1 cellular context compared by ENCODE assay signal in the genomic region with DNA sequence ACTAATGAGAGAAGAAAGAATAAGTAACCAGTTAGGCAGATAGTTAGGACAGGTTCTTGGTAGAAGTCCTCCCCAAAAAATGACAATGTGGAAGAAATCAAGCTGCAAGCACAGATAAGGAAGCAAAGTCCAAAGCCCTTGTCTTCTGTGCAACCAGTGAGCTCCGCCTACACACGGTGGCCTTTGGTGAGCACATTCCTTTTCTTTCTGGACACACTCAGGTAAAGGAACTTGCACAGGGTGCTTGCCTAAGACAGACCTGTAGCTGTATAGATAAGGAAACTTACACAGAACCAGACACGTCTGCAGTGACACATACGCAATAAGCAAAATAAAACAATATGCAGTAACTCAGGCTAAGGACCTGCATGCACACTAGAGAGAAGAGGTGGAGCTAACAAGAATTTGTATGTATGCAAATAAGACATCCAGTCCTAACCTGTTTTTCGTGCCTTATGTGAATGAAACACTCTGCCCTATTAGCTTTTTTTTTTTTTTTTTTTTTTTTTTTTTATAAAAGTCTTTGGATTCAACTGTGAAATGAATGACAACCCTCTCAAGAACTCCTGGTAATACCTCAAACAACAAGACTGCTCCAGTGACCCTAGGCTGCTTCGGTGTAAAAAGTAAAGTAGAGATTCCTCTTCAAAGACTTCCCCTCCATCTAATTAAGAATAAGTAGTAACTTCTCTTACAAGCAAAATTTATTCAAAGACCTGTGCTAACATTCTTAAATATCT.
TF ChIP-seq lines count a peak whose summit lies in the region.

No MANE protein-coding gene starts in this region.

TF ChIP-seq in HepG2, 621 proteins besides CTCF, POLR2A, EP300 and RAD21 (continued from another document and continues in another):
- no peak for TF ChIP-seq KDM1A (CRISPR knock-in tag; IDR thresholded peaks at IDR 0.05)
- no peak for TF ChIP-seq ZNF737 (CRISPR knock-in tag; IDR thresholded peaks at IDR 0.05; ENCODE audit: borderline replicate concordance)
- TF ChIP-seq ARNT2 (CRISPR knock-in tag; IDR thresholded peaks at IDR 0.05; ENCODE audit: low read depth): no peak
- TF ChIP-seq TGIF2 (CRISPR knock-in tag; IDR thresholded peaks at IDR 0.05): no peak
- no peak for TF ChIP-seq ZFP37 (CRISPR knock-in tag; IDR thresholded peaks at IDR 0.05; ENCODE audit: borderline replicate concordance)
- no peak for TF ChIP-seq PRMT3 (CRISPR knock-in tag; IDR thresholded peaks at IDR 0.05; ENCODE audit: borderline replicate concordance, low read depth)
- no peak for TF ChIP-seq POLR2AphosphoS2 (IDR thresholded peaks at IDR 0.05; ENCODE audit: low read depth, low read length)
- TF ChIP-seq, protein P1, sequence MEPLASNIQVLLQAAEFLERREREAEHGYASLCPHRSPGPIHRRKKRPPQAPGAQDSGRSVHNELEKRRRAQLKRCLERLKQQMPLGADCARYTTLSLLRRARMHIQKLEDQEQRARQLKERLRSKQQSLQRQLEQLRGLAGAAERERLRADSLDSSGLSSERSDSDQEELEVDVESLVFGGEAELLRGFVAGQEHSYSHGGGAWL (CRISPR knock-in tag; IDR thresholded peaks at IDR 0.05): no peak
- no peak for TF ChIP-seq FOXO4 (CRISPR knock-in tag; conservative IDR thresholded peaks at IDR 0.05)
- TF ChIP-seq NFKBIZ (CRISPR knock-in tag; IDR thresholded peaks at IDR 0.05): 0 out of 2 replicates have a peak, but pooled peaks have one; percentile 15
- TF ChIP-seq TAF1 (CRISPR knock-in tag; IDR thresholded peaks at IDR 0.05): peak; percentile 22; the same call in 1 of the 2 replicates
- no peak for TF ChIP-seq ZNF772 (CRISPR knock-in tag; IDR thresholded peaks at IDR 0.05)
- no peak for TF ChIP-seq ZNF713 (CRISPR knock-in tag; IDR thresholded peaks at IDR 0.05)
- no peak for TF ChIP-seq ISX (CRISPR knock-in tag; conservative IDR thresholded peaks at IDR 0.05)
- no peak for TF ChIP-seq CCAR2 (optimal IDR thresholded peaks at IDR 0.05; ENCODE audit: low read depth, low read length)
- TF ChIP-seq ZBTB26 (CRISPR knock-in tag; IDR thresholded peaks at IDR 0.05; ENCODE audit: borderline replicate concordance): peak; percentile 30; the same call in 1 of the 2 replicates
- TF ChIP-seq, protein P2, sequence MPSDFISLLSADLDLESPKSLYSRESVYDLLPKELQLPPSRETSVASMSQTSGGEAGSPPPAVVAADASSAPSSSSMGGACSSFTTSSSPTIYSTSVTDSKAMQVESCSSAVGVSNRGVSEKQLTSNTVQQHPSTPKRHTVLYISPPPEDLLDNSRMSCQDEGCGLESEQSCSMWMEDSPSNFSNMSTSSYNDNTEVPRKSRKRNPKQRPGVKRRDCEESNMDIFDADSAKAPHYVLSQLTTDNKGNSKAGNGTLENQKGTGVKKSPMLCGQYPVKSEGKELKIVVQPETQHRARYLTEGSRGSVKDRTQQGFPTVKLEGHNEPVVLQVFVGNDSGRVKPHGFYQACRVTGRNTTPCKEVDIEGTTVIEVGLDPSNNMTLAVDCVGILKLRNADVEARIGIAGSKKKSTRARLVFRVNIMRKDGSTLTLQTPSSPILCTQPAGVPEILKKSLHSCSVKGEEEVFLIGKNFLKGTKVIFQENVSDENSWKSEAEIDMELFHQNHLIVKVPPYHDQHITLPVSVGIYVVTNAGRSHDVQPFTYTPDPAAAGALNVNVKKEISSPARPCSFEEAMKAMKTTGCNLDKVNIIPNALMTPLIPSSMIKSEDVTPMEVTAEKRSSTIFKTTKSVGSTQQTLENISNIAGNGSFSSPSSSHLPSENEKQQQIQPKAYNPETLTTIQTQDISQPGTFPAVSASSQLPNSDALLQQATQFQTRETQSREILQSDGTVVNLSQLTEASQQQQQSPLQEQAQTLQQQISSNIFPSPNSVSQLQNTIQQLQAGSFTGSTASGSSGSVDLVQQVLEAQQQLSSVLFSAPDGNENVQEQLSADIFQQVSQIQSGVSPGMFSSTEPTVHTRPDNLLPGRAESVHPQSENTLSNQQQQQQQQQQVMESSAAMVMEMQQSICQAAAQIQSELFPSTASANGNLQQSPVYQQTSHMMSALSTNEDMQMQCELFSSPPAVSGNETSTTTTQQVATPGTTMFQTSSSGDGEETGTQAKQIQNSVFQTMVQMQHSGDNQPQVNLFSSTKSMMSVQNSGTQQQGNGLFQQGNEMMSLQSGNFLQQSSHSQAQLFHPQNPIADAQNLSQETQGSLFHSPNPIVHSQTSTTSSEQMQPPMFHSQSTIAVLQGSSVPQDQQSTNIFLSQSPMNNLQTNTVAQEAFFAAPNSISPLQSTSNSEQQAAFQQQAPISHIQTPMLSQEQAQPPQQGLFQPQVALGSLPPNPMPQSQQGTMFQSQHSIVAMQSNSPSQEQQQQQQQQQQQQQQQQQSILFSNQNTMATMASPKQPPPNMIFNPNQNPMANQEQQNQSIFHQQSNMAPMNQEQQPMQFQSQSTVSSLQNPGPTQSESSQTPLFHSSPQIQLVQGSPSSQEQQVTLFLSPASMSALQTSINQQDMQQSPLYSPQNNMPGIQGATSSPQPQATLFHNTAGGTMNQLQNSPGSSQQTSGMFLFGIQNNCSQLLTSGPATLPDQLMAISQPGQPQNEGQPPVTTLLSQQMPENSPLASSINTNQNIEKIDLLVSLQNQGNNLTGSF (CRISPR knock-in tag; IDR thresholded peaks at IDR 0.05): no peak
- TF ChIP-seq, protein P3, sequence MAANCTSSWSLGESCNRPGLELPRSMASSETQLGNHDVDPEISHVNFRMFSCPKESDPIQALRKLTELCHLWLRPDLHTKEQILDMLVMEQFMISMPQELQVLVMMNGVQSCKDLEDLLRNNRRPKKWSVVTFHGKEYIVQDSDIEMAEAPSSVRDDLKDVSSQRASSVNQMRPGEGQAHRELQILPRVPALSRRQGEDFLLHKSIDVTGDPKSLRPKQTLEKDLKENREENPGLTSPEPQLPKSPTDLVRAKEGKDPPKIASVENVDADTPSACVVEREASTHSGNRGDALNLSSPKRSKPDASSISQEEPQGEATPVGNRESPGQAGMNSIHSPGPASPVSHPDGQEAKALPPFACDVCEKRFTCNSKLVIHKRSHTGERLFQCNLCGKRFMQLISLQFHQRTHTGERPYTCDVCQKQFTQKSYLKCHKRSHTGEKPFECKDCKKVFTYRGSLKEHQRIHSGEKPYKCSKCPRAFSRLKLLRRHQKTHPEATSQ (CRISPR knock-in tag; IDR thresholded peaks at IDR 0.05; ENCODE audit: borderline replicate concordance): peak; percentile 31; the same call in 1 of the 2 replicates
- TF ChIP-seq PAF1 (CRISPR knock-in tag; IDR thresholded peaks at IDR 0.05): no peak
- TF ChIP-seq SAFB2 (CRISPR knock-in tag; IDR thresholded peaks at IDR 0.05; ENCODE audit: borderline replicate concordance, low read depth): no peak
- TF ChIP-seq MLLT10 (CRISPR knock-in tag; IDR thresholded peaks at IDR 0.05): no peak
- TF ChIP-seq ZSCAN31 (CRISPR knock-in tag; IDR thresholded peaks at IDR 0.05; ENCODE audit: low read depth): no peak
- no peak for TF ChIP-seq ZBTB21 (CRISPR knock-in tag; IDR thresholded peaks at IDR 0.05)
- no peak for TF ChIP-seq MEIS2 (CRISPR knock-in tag; IDR thresholded peaks at IDR 0.05)
- no peak for TF ChIP-seq ZNF790 (CRISPR knock-in tag; IDR thresholded peaks at IDR 0.05; ENCODE audit: borderline replicate concordance)
- no peak for TF ChIP-seq ZNF891 (CRISPR knock-in tag; IDR thresholded peaks at IDR 0.05)
- TF ChIP-seq, protein P4, sequence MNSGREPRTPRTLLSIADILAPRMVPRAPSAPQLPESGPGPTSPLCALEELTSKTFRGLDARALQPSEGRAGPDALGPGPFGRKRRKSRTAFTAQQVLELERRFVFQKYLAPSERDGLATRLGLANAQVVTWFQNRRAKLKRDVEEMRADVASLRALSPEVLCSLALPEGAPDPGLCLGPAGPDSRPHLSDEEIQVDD (CRISPR knock-in tag; IDR thresholded peaks at IDR 0.05; ENCODE audit: borderline replicate concordance): no peak
- TF ChIP-seq, protein P5, sequence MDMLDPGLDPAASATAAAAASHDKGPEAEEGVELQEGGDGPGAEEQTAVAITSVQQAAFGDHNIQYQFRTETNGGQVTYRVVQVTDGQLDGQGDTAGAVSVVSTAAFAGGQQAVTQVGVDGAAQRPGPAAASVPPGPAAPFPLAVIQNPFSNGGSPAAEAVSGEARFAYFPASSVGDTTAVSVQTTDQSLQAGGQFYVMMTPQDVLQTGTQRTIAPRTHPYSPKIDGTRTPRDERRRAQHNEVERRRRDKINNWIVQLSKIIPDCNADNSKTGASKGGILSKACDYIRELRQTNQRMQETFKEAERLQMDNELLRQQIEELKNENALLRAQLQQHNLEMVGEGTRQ (IDR thresholded peaks at IDR 0.05; ENCODE audit: low read depth, low read length): no peak
- TF ChIP-seq, protein P5 (CRISPR knock-in tag; IDR thresholded peaks at IDR 0.05; ENCODE audit: borderline replicate concordance): no peak
- TF ChIP-seq ZBTB46 (CRISPR knock-in tag; IDR thresholded peaks at IDR 0.05; ENCODE audit: borderline replicate concordance): no peak
- TF ChIP-seq MTF1 (CRISPR knock-in tag; IDR thresholded peaks at IDR 0.05): no peak
- TF ChIP-seq SP140L (CRISPR knock-in tag; IDR thresholded peaks at IDR 0.05; ENCODE audit: borderline replicate concordance): no peak
- TF ChIP-seq, protein P6, sequence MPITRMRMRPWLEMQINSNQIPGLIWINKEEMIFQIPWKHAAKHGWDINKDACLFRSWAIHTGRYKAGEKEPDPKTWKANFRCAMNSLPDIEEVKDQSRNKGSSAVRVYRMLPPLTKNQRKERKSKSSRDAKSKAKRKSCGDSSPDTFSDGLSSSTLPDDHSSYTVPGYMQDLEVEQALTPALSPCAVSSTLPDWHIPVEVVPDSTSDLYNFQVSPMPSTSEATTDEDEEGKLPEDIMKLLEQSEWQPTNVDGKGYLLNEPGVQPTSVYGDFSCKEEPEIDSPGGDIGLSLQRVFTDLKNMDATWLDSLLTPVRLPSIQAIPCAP (CRISPR knock-in tag; IDR thresholded peaks at IDR 0.05; ENCODE audit: low read depth): no peak
- TF ChIP-seq ZC3H13 (CRISPR knock-in tag; IDR thresholded peaks at IDR 0.05): no peak
- TF ChIP-seq ZNF792 (CRISPR knock-in tag; IDR thresholded peaks at IDR 0.05): no peak
- peak; percentile 28; the same call in 1 of the 2 replicates for TF ChIP-seq LCORL (IDR thresholded peaks at IDR 0.05)
- TF ChIP-seq LCORL (CRISPR knock-in tag; IDR thresholded peaks at IDR 0.05): peak; percentile 47; the same call in 1 of the 2 replicates
- TF ChIP-seq ZUFSP (CRISPR knock-in tag; IDR thresholded peaks at IDR 0.05; ENCODE audit: borderline replicate concordance): no peak
- TF ChIP-seq ZFP90 (CRISPR knock-in tag; IDR thresholded peaks at IDR 0.05; ENCODE audit: borderline replicate concordance): no peak
- TF ChIP-seq JDP2 (CRISPR knock-in tag; IDR thresholded peaks at IDR 0.05; ENCODE audit: borderline replicate concordance): no peak
- TF ChIP-seq NPAS2 (CRISPR knock-in tag; IDR thresholded peaks at IDR 0.05; ENCODE audit: borderline replicate concordance): no peak
